In genomic region chr15:78077860-78078187, GRCh38 we compare ENCODE assay signal across 8 cellular contexts. TPM values are rescaled to one million over a fixed set of nuclear protein-coding genes. Genes with fewer than 3 reads are reported as not detected.
DNase-seq lines count a peak whose midpoint lies in the region; ATAC-seq and TF ChIP-seq lines count a peak whose summit lies in the region.

No MANE protein-coding gene starts in this region.

- POLR2A ChIA-PET in activated B cell treated with CpG ODN at 0.5 μM for 24 hours (lab: Charles Lee): interaction anchor here (1.1 kb wide), 1 partner anchor 9 kb away, joined by 4 read pairs; no protein-coding TSS in a partner anchor

- CTCF ChIA-PET in activated B cell treated with CpG ODN at 0.5 μM for 24 hours (lab: Charles Lee): no interaction called here

- H3K27ac ChIP-seq in iPS-18a (ENCODE audit: low read length) (no peak overlapping the region), stomach smooth muscle (ENCODE audit: low read length) (no peak overlapping the region)

- peaks cover 37% of the 10 kb centered on the region for H3K4me1 Mint-ChIP-seq in activated naive CD4-positive, alpha-beta T cell treated with anti-CD3 and anti-CD28 coated beads, Interleukin-2, amount 50 U/mL, for 24 hours
- peaks cover 28% of the 10 kb centered on the region for H3K4me1 Mint-ChIP-seq in activated B cell treated with CpG ODN at 0.5 μM for 24 hours

- peaks cover 4% of the 10 kb centered on the region for H3K36me3 Mint-ChIP-seq in activated naive CD4-positive, alpha-beta T cell treated with anti-CD3 and anti-CD28 coated beads, Interleukin-2, amount 50 U/mL, for 24 hours
- H3K36me3 Mint-ChIP-seq in activated B cell treated with CpG ODN at 0.5 μM for 24 hours (ENCODE audit: low read depth): peaks cover 3% of the 10 kb centered on the region

- H3K36me3 ChIP-seq in iPS-18a (ENCODE audit: control insufficient read depth, low read depth, low read length): no peaks in the 10 kb centered on the region
- H3K36me3 ChIP-seq in stomach smooth muscle (ENCODE audit: control insufficient read depth in 2 of 2, insufficient read depth in 2 of 2, low read length in 2 of 2): no peaks in the 10 kb centered on the region

- H3K27me3 Mint-ChIP-seq in activated naive CD4-positive, alpha-beta T cell treated with anti-CD3 and anti-CD28 coated beads, Interleukin-2, amount 50 U/mL, for 24 hours: no peaks in the 10 kb centered on the region
- H3K27me3 Mint-ChIP-seq in activated B cell treated with CpG ODN at 0.5 μM for 24 hours: no peaks in the 10 kb centered on the region

- H3K4me3 Mint-ChIP-seq in activated naive CD4-positive, alpha-beta T cell treated with anti-CD3 and anti-CD28 coated beads, Interleukin-2, amount 50 U/mL, for 24 hours: peak overlapping the region; percentile 91
- peak overlapping the region; percentile 81 for H3K4me3 Mint-ChIP-seq in activated B cell treated with CpG ODN at 0.5 μM for 24 hours

- no peak for TF ChIP-seq CTCF in activated B cell treated with CpG ODN at 0.5 μM for 24 hours (IDR thresholded peaks at IDR 0.05)

- H3K9me3 Mint-ChIP-seq in activated naive CD4-positive, alpha-beta T cell treated with anti-CD3 and anti-CD28 coated beads, Interleukin-2, amount 50 U/mL, for 24 hours: no peaks in the 10 kb centered on the region
- no peaks in the 10 kb centered on the region for H3K9me3 Mint-ChIP-seq in activated B cell treated with CpG ODN at 0.5 μM for 24 hours

- DNase-seq in activated naive CD4-positive, alpha-beta T cell treated with anti-CD3 and anti-CD28 coated beads, Interleukin-2, amount 50 U/mL, for 16 hours: no peak
- DNase-seq in activated B cell treated with CpG ODN at 0.5 μM for 24 hours (no peak), NCI-H187 (lab: John Stamatoyannopoulos, UW) (no peak)

- H3K9ac ChIP-seq in iPS-18a (ENCODE audit: low read length): no peak overlapping the region
- H3K9ac ChIP-seq in stomach smooth muscle (ENCODE audit: low read length in 2 of 2): peak overlapping the region; percentile 44 to 58

- H3K4me1 ChIP-seq in iPS-18a (ENCODE audit: control insufficient read depth, low read depth, low read length) (no peaks in the 10 kb centered on the region), stomach smooth muscle (ENCODE audit: control insufficient read depth, insufficient read depth, low read length) (peaks cover 24% of the 10 kb centered on the region)

- peak overlapping the region; percentile 97 for H3K27ac Mint-ChIP-seq in activated naive CD4-positive, alpha-beta T cell treated with anti-CD3 and anti-CD28 coated beads, Interleukin-2, amount 50 U/mL, for 24 hours
- peak overlapping the region; percentile 68 for H3K27ac Mint-ChIP-seq in activated B cell treated with CpG ODN at 0.5 μM for 24 hours

- H3K4me3 ChIP-seq in iPS-18a (ENCODE audit: low read length) (peak overlapping the region; percentile 61), stomach smooth muscle (ENCODE audit: low read length in 2 of 2) (peak overlapping the region; percentile 76 to 88)

- intact Hi-C loops in activated B cell treated with CpG ODN at 0.5 μM for 24 hours (cut with micrococcal nuclease): loop anchor here (1.0 to 5.0 kb wide), 3 partner anchors 12 to 61 kb away; no protein-coding TSS in a partner anchor

- H3K9me3 ChIP-seq in iPS-18a (ENCODE audit: control insufficient read depth, low read depth, low read length): no peaks in the 10 kb centered on the region
- H3K9me3 ChIP-seq in stomach smooth muscle (ENCODE audit: control insufficient read depth in 2 of 2, low read length in 2 of 2): no peaks in the 10 kb centered on the region

- no peak for ATAC-seq in activated B cell treated with CpG ODN at 0.5 μM for 24 hours (ENCODE audit: low read depth)
- ATAC-seq in GM21717 (IDR thresholded peaks at IDR 0.05; ENCODE audit: unreplicated experiment): no peak
- no peak for ATAC-seq in HG03565 (IDR thresholded peaks at IDR 0.05; ENCODE audit: unreplicated experiment)

- no peaks in the 10 kb centered on the region for H3K27me3 ChIP-seq in iPS-18a (ENCODE audit: control insufficient read depth, insufficient read depth, low read length)
- H3K27me3 ChIP-seq in stomach smooth muscle (ENCODE audit: control insufficient read depth in 1 of 2, insufficient read depth in 2 of 2, low read length in 2 of 2): no peaks in the 10 kb centered on the region

RNA-seq across cellular contexts. Expression of gene TBC1D2B, which starts 0.3 kb away (rescaled TPM):
- total RNA-seq in activated B cell treated with CpG ODN at 0.5 μM for 24 hours: 12.9 and 13.7 TPM in 2 replicates

RNA-seq across cellular contexts. Expression of gene SH2D7, which starts 14.5 kb away (rescaled TPM):
- total RNA-seq in activated B cell treated with CpG ODN at 0.5 μM for 24 hours: not detected in 2 replicates

RNA-seq across cellular contexts. Expression of gene CIB2, which starts 53.4 kb away (rescaled TPM):
- total RNA-seq in activated B cell treated with CpG ODN at 0.5 μM for 24 hours: 3.5 and 3.7 TPM in 2 replicates
